14 cellular contexts compared by ENCODE assay signal in genomic region chr14:63890553-63890952, GRCh38. TPM values are rescaled to one million over a fixed set of nuclear protein-coding genes. Genes with fewer than 3 reads are reported as not detected.
A peak's percentile ranks its signal among the peaks of the same experiment; 100 is the strongest.
DNase-seq lines count a peak whose midpoint lies in the region; ATAC-seq and TF ChIP-seq lines count a peak whose summit lies in the region.
"Had no signal": no experiment of that assay in that cellular context is flagged by ENCODE, and none has a peak within 500 bp of the region (broad histone marks: within the 10 kb centered on the region; RNA-seq: fewer than 3 reads in every experiment).

No MANE protein-coding gene starts in this region.

- TF ChIP-seq EP300 in gastroesophageal sphincter (IDR thresholded peaks at IDR 0.05), result no peak

- in situ Hi-C loops in G401 (cut with HindIII; ENCODE audit: low sequenced_read_pairs), result no loop called here
- in situ Hi-C loops in gastrocnemius medialis (cut with MboI; ENCODE audit: low sequenced_read_pairs in 4 of 4), result no loop called here

- H3K4me1 ChIP-seq in gastroesophageal sphincter, result peaks cover 11 to 56% (median 15%) of the 10 kb centered on the region in 3 donors
- H3K4me1 ChIP-seq in gastrocnemius medialis, result peaks cover 33 to 47% of the 10 kb centered on the region in 2 donors

- H4K20me1 ChIP-seq in SU-DHL-6 (ENCODE audit: low read depth, low read length), result peaks cover 18% of the 10 kb centered on the region; the same call in 1 of the 2 replicates

- H3K9me3 ChIP-seq in SU-DHL-6 (ENCODE audit: insufficient read depth, low read length), result no peaks in the 10 kb centered on the region
- no peaks in the 10 kb centered on the region for H3K9me3 ChIP-seq in gastroesophageal sphincter
- H3K9me3 ChIP-seq in gastrocnemius medialis, result no peaks in the 10 kb centered on the region
- H3K9me3 ChIP-seq: mucosa of descending colon had no signal

- TF ChIP-seq CTCF in SU-DHL-6 (IDR thresholded peaks at IDR 0.05; ENCODE audit: insufficient read depth, low read length, poor library complexity, severe bottlenecking), result no peak
- no peak for TF ChIP-seq CTCF in gastroesophageal sphincter (IDR thresholded peaks at IDR 0.05)
- no peak for TF ChIP-seq CTCF in gastrocnemius medialis (IDR thresholded peaks at IDR 0.05 in 4 of 5, conservative IDR thresholded peaks at IDR 0.05 in 1 of 5)

- ATAC-seq in gastroesophageal sphincter (no peak), gastrocnemius medialis (no peak), GM18502 (IDR thresholded peaks at IDR 0.05; ENCODE audit: poor library complexity, unreplicated experiment) (no peak)
- ATAC-seq: activated T-cell treated with anti-CD3 and anti-CD28 coated beads, Interleukin-2, amount 50 U/mL, for 4 hours had no signal

- TF ChIP-seq POLR2A in gastroesophageal sphincter (IDR thresholded peaks at IDR 0.05) (no peak), gastrocnemius medialis (IDR thresholded peaks at IDR 0.05) (no peak)

- no peaks in the 10 kb centered on the region for H3K9me2 ChIP-seq in SU-DHL-6 (replicated peaks; ENCODE audit: insufficient read depth, low read length)

- H3K27me3 ChIP-seq in SU-DHL-6 (ENCODE audit: low read length), result no peaks in the 10 kb centered on the region
- no peaks in the 10 kb centered on the region for H3K27me3 ChIP-seq in gastroesophageal sphincter
- H3K27me3 ChIP-seq in gastrocnemius medialis, result no peaks in the 10 kb centered on the region

- DNase-seq in G401 (ENCODE audit: low spot score) (peak; percentile 29), gastrocnemius medialis (no peak), NCI-H146 (lab: John Stamatoyannopoulos, UW) (no peak), NOMO-1 treated with dmso at 0.1 percent for 144 hours (lab: John Stamatoyannopoulos, UW; ENCODE audit: unreplicated experiment) (no peak)
- DNase-seq in effector CD4-positive, alpha-beta T cell, result no peak
- DNase-seq: activated CD4-positive, CD25-positive, alpha-beta regulatory T cell treated with anti-CD3 and anti-CD28 coated beads, Interleukin-2, amount 50 U/mL, for 72 hours; activated T-cell treated with anti-CD3 and anti-CD28 coated beads, Interleukin-2, amount 50 U/mL, for 4 hours; anterior cingulate cortex; mucosa of descending colon; NCI-H1417; NCI-H524 treated with DMSO at 0.1 percent for 48 hours had no signal

- WGBS in gastroesophageal sphincter (ENCODE audit: low coverage in 1 of 2), 2 donors, result 69 to 73% methylated on average over 1 of the region's 1 CpG

- no peak overlapping the region for H3K9ac ChIP-seq in SU-DHL-6 (ENCODE audit: low read length)

- peak overlapping the region; percentile 3 for H3K4me2 ChIP-seq in SU-DHL-6 (ENCODE audit: low read depth, low read length, poor library complexity, severe bottlenecking)

- H3K4me3 ChIP-seq in SU-DHL-6 (ENCODE audit: insufficient read depth, low read length, poor library complexity, severe bottlenecking) (no peak overlapping the region), gastroesophageal sphincter (no peak overlapping the region), gastrocnemius medialis (no peak overlapping the region)
- H3K4me3 ChIP-seq: mucosa of descending colon had no signal

- intact Hi-C loops in gastrocnemius medialis (cut with DNase I; ENCODE audit: low total_unique reads), result no loop called here

- H3K79me2 ChIP-seq in SU-DHL-6 (ENCODE audit: insufficient read depth, low read length), result peaks cover 100% of the 10 kb centered on the region

- no peaks in the 10 kb centered on the region; the same call in 1 of the 2 replicates for H3K36me3 ChIP-seq in SU-DHL-6 (ENCODE audit: low read length)
- no peaks in the 10 kb centered on the region for H3K36me3 ChIP-seq in gastroesophageal sphincter
- no peaks in the 10 kb centered on the region for H3K36me3 ChIP-seq in gastrocnemius medialis

- H3F3A ChIP-seq in SU-DHL-6 (ENCODE audit: insufficient read depth), result 0 out of 2 replicates have a peak, but pooled peaks cover 10% of the 10 kb centered on the region

- no peak overlapping the region for H2AFZ ChIP-seq in SU-DHL-6 (ENCODE audit: low read depth, low read length, severe bottlenecking)

- H3K27ac ChIP-seq in SU-DHL-6 (ENCODE audit: low read depth, low read length), result peak overlapping the region; percentile 22; the same call in 1 of the 2 replicates
- H3K27ac ChIP-seq in gastroesophageal sphincter, result peak overlapping the region in 3 of 4 donors; percentile 11 to 60 (median 56)
- H3K27ac ChIP-seq in gastrocnemius medialis, result peak overlapping the region in 3 of 4 donors; percentile 45 to 66 (median 57)

RNA-seq across cellular contexts. Expression of gene SYNE2, which starts 37.7 kb away (rescaled TPM):
- 6.2 and 13.8 TPM in 2 replicates for total RNA-seq in G401 (2014; rRNA removed; shearing (Covaris generic))
- total RNA-seq in gastroesophageal sphincter (100 to 1,000 TPM in 3 of 4 donors, 10 to 100 TPM in 1; 65.8 to 174 (median 126) TPM), gastrocnemius medialis (100 to 1,000 TPM in 3 of 4 donors, 10 to 100 TPM in 1; 96.9 to 207 (median 182) TPM)
